Comparison of ENCODE assay signal across 8 cellular contexts in the genomic region with DNA sequence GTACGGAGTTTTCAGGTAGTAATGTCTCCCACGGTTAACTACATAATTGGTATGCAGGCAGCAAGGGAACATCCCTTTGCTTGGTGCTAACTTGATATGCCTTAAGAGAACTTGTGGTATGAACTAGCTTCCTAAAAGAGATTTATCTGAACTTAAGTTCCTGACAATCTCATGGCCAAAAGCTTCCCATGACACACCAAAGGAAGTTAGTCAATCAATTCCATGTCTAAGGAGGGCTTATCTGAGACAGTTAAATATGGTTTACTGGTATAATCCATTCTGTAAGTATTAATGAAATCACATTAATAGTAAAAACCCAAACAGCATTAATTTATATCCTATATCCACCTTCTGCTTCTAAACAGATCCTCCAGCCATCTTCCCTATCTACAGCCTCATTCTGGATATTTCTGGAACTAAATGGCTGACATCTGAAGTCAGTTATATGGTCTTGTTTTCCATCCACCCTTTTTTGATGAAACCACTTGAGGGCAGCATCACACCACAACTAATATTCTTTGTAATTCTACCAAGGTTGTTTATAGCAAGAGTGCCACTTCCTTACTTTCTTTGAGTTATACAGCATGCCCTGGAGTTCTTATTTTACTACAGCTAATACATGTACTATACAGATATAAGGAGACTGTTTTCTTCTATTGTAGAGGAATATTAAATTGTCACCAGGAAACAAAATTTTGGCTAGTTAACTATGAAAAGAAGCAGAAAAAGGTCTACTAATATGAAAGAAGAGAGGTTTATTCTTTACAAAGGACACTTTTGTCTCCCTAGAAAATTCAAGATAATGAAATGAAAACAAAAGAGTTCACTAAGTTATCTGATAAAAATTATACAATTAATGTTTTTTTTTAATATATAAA. TPM values are rescaled to one million over a fixed set of nuclear protein-coding genes. Genes with fewer than 3 reads are reported as not detected.
DNase-seq lines count a peak whose midpoint lies in the region; ATAC-seq, FAIRE-seq and TF ChIP-seq lines count a peak whose summit lies in the region.

No MANE protein-coding gene starts in this region.

- no peaks in the 10 kb centered on the region for H3K9me3 Mint-ChIP-seq in activated T-cell treated with anti-CD3 and anti-CD28 coated beads, Interleukin-2, amount 50 U/mL, for 4 hours

- no peak overlapping the region for H3K4me2 ChIP-seq in trophoblast cell (ENCODE audit: low read length)

- DNase-seq in AG08396 (ENCODE audit: low spot score) (peak; percentile 26), GM12892 (ENCODE audit: insufficient read length) (no peak), HS-27A (ENCODE audit: low read depth) (peak; percentile 73), NCI-H82 treated with DMSO at 0.1 percent for 48 hours (lab: John Stamatoyannopoulos, UW; ENCODE audit: unreplicated experiment) (peak; percentile 43), trophoblast cell (peak; percentile 60 to 88)
- peak; percentile 32 for DNase-seq in activated T-cell treated with anti-CD3 and anti-CD28 coated beads, Interleukin-2, amount 50 U/mL, for 4 hours

- H2BK120ac ChIP-seq in trophoblast cell (ENCODE audit: insufficient read depth, low read length, poor library complexity), result no peak overlapping the region

- H3K14ac ChIP-seq in trophoblast cell (ENCODE audit: low read length), result no peak overlapping the region

- no peak overlapping the region for H3K4ac ChIP-seq in trophoblast cell (ENCODE audit: low read depth, low read length)

- no peaks in the 10 kb centered on the region for H3K4me1 ChIP-seq in gastroesophageal sphincter
- H3K4me1 ChIP-seq in trophoblast cell (ENCODE audit: control insufficient read depth in 1 of 2, insufficient read depth in 2 of 2, low read length in 2 of 2), result no peaks in the 10 kb centered on the region

- H2AFZ ChIP-seq in trophoblast cell (ENCODE audit: insufficient read depth, low read length, poor library complexity), result no peak overlapping the region

- 82% methylated on average over 2 of the region's 2 CpGs; no CpG with 5 or more reads in 1 of the 2 donors for WGBS in gastroesophageal sphincter (ENCODE audit: low coverage in 1 of 2), 2 donors
- WGBS in trophoblast cell (ENCODE audit: extremely low coverage, insufficient coverage, insufficient read length), result no CpG with 5 or more reads among the region's 2 CpGs

- no peak overlapping the region for H3K23ac ChIP-seq in trophoblast cell (ENCODE audit: low read length)

- H3K36me3 ChIP-seq in gastroesophageal sphincter (no peaks in the 10 kb centered on the region), trophoblast cell (ENCODE audit: control insufficient read depth in 1 of 2, insufficient read depth in 2 of 2, low read length in 2 of 2) (no peaks in the 10 kb centered on the region)

- H3K18ac ChIP-seq in trophoblast cell (ENCODE audit: low read length), result no peak overlapping the region

- H4K91ac ChIP-seq in trophoblast cell (ENCODE audit: low read depth, low read length), result no peak overlapping the region

- no peaks in the 10 kb centered on the region for H3K79me1 ChIP-seq in trophoblast cell (ENCODE audit: low read length)

- TF ChIP-seq EP300 in gastroesophageal sphincter (IDR thresholded peaks at IDR 0.05), result no peak

- H2AK5ac ChIP-seq in trophoblast cell (ENCODE audit: low read length), result no peak overlapping the region

- ATAC-seq in activated T-cell treated with anti-CD3 and anti-CD28 coated beads, Interleukin-2, amount 50 U/mL, for 4 hours, result peak in 1 of 2 donors; percentile 74
- ATAC-seq in gastroesophageal sphincter, result peak; percentile 51
- no peak for ATAC-seq in HG02840 (IDR thresholded peaks at IDR 0.05; ENCODE audit: low FRiP score, unreplicated experiment)

- no peak overlapping the region for H3K27ac ChIP-seq in gastroesophageal sphincter
- no peak overlapping the region for H3K27ac ChIP-seq in trophoblast cell (ENCODE audit: low read depth, low read length)

- no peaks in the 10 kb centered on the region for H3K27me3 Mint-ChIP-seq in activated T-cell treated with anti-CD3 and anti-CD28 coated beads, Interleukin-2, amount 50 U/mL, for 4 hours (ENCODE audit: low read depth)

- H4K12ac ChIP-seq in trophoblast cell (ENCODE audit: low read depth, low read length), result no peak overlapping the region

- H3K27me3 ChIP-seq in gastroesophageal sphincter, result no peaks in the 10 kb centered on the region
- no peaks in the 10 kb centered on the region for H3K27me3 ChIP-seq in trophoblast cell (ENCODE audit: insufficient read depth, low read length)

- FAIRE-seq in GM12892 (lab: Jason Lieb, UNC), result peak; percentile 95

- H2BK5ac ChIP-seq in trophoblast cell (ENCODE audit: low read depth, low read length, poor library complexity), result no peak overlapping the region

- H3K36me3 Mint-ChIP-seq in activated T-cell treated with anti-CD3 and anti-CD28 coated beads, Interleukin-2, amount 50 U/mL, for 4 hours (ENCODE audit: insufficient read depth), result no peaks in the 10 kb centered on the region

- no peak overlapping the region for H3K4me3 Mint-ChIP-seq in activated T-cell treated with anti-CD3 and anti-CD28 coated beads, Interleukin-2, amount 50 U/mL, for 4 hours

- H3K4me1 Mint-ChIP-seq in activated T-cell treated with anti-CD3 and anti-CD28 coated beads, Interleukin-2, amount 50 U/mL, for 4 hours (ENCODE audit: low read depth), result peaks cover 3% of the 10 kb centered on the region

- H3K9me3 ChIP-seq in gastroesophageal sphincter (no peaks in the 10 kb centered on the region), trophoblast cell (ENCODE audit: insufficient read depth, low read depth, low read length) (no peaks in the 10 kb centered on the region)

- H3K9ac ChIP-seq in trophoblast cell (ENCODE audit: low read length), result no peak overlapping the region

- no peak overlapping the region for H4K8ac ChIP-seq in trophoblast cell (ENCODE audit: low read depth, low read length)

- no peaks in the 10 kb centered on the region for H3K79me2 ChIP-seq in trophoblast cell (ENCODE audit: control insufficient read depth, insufficient read depth, low read length, poor library complexity)

- no peak overlapping the region for H2BK12ac ChIP-seq in trophoblast cell (ENCODE audit: low read length)

- TF ChIP-seq POLR2A in GM12892 (IDR thresholded peaks at IDR 0.05; ENCODE audit: low read depth, low read length), result no peak
- no peak for TF ChIP-seq POLR2A in gastroesophageal sphincter (IDR thresholded peaks at IDR 0.05)

- H3K4me3 ChIP-seq in gastroesophageal sphincter, result no peak overlapping the region
- no peak overlapping the region for H3K4me3 ChIP-seq in trophoblast cell (ENCODE audit: low read depth, low read length)

- peak; percentile 53 to 80 (median 71) for TF ChIP-seq CTCF in gastroesophageal sphincter (IDR thresholded peaks at IDR 0.05)

RNA-seq across cellular contexts. Expression of a gene that starts 34.7 kb away (rescaled TPM):
- polyA plus RNA-seq in GM12892 (2012; ENCODE audit: missing spikeins), result 0.23 TPM
- total RNA-seq in activated T-cell treated with anti-CD3 and anti-CD28 coated beads, Interleukin-2, amount 50 U/mL, for 4 hours, result not detected
- total RNA-seq in gastroesophageal sphincter, result not detected
- not detected in 2 replicates for polyA plus RNA-seq in trophoblast cell (2013)
